10 cellular contexts compared by ENCODE assay signal in genomic region chr6:24403501-24403824, GRCh38. TPM values are rescaled to one million over a fixed set of nuclear protein-coding genes. Genes with fewer than 3 reads are reported as not detected.
DNase-seq lines count a peak whose midpoint lies in the region; ATAC-seq, FAIRE-seq and TF ChIP-seq lines count a peak whose summit lies in the region.
"Had no signal": no experiment of that assay in that cellular context is flagged by ENCODE, and none has a peak within 500 bp of the region (broad histone marks: within the 10 kb centered on the region; RNA-seq: fewer than 3 reads in every experiment).

No MANE protein-coding gene starts in this region.

- H3K4me1 ChIP-seq in keratinocyte (ENCODE audit: control insufficient read depth, extremely low read depth, insufficient read depth, low read length): peaks cover 8% of the 10 kb centered on the region
- H3K4me1 ChIP-seq in testis: peaks cover 4% of the 10 kb centered on the region

- peaks cover 19% of the 10 kb centered on the region for H3K27me3 Mint-ChIP-seq in T-helper 2 cell treated with Interferon-gamma antibody and Interleukin-4, amounts not matched to agents 5 μg/mL and 100 μg/mL, for 36 hours (ENCODE audit: low read depth)
- H3K27me3 Mint-ChIP-seq in activated T-helper 17 cell treated with anti-CD3 and anti-CD28 coated beads, Interleukin-2, amount 50 U/mL, for 72 hours: peaks cover 16% of the 10 kb centered on the region

- H3K36me3 Mint-ChIP-seq in T-helper 2 cell treated with Interferon-gamma antibody and Interleukin-4, amounts not matched to agents 5 μg/mL and 100 μg/mL, for 36 hours (ENCODE audit: low read depth): peaks cover 6% of the 10 kb centered on the region
- H3K36me3 Mint-ChIP-seq in activated T-helper 17 cell treated with anti-CD3 and anti-CD28 coated beads, Interleukin-2, amount 50 U/mL, for 72 hours (ENCODE audit: low read depth): peaks cover 45% of the 10 kb centered on the region

- H4K20me1 ChIP-seq in keratinocyte (ENCODE audit: control insufficient read depth, extremely low read depth, insufficient read depth, low read length): no peaks in the 10 kb centered on the region

- 5 to 6% methylated on average over 12 of the region's 12 CpGs for WGBS in testis, 2 donors

- TF ChIP-seq CTCF in keratinocyte (optimal IDR thresholded peaks at IDR 0.05 in 1 of 3, IDR thresholded peaks at IDR 0.05 in 1 of 3, conservative IDR thresholded peaks at IDR 0.05 in 1 of 3; ENCODE audit: extremely low read depth in 1 of 3, insufficient read depth in 2 of 3, low read length in 3 of 3) (no peak), testis (IDR thresholded peaks at IDR 0.05) (no peak)

- H3K9me3 ChIP-seq in keratinocyte (ENCODE audit: control insufficient read depth, low read depth, low read length): no peaks in the 10 kb centered on the region
- H3K9me3 ChIP-seq in testis: no peaks in the 10 kb centered on the region

- ATAC-seq in activated T-helper 17 cell treated with anti-CD3 and anti-CD28 coated beads, Interleukin-2, amount 50 U/mL, for 72 hours (replicated peaks): no peak
- no peak for ATAC-seq in GM21528 (IDR thresholded peaks at IDR 0.05; ENCODE audit: low FRiP score, unreplicated experiment)

- H3K27ac ChIP-seq in keratinocyte (ENCODE audit: control insufficient read depth, insufficient read depth, low read length) (peak overlapping the region; percentile 69), testis (peak overlapping the region; percentile 40 to 84)

- H2AFZ ChIP-seq in keratinocyte (ENCODE audit: control insufficient read depth, low read length): peak overlapping the region; percentile 93

- H3K4me2 ChIP-seq in keratinocyte (ENCODE audit: control insufficient read depth, extremely low read depth, insufficient read depth, low read depth, low read length): peak overlapping the region; percentile 98

- H3K27me3 ChIP-seq in keratinocyte (ENCODE audit: control insufficient read depth, extremely low read depth, insufficient read depth, low read length) (no peaks in the 10 kb centered on the region), testis (no peaks in the 10 kb centered on the region)

- H3K4me1 Mint-ChIP-seq in T-helper 2 cell treated with Interferon-gamma antibody and Interleukin-4, amounts not matched to agents 5 μg/mL and 100 μg/mL, for 36 hours (ENCODE audit: low read depth): peaks cover 25% of the 10 kb centered on the region
- peaks cover 8% of the 10 kb centered on the region for H3K4me1 Mint-ChIP-seq in activated T-helper 17 cell treated with anti-CD3 and anti-CD28 coated beads, Interleukin-2, amount 50 U/mL, for 72 hours

- no peak for FAIRE-seq in keratinocyte (lab: Jason Lieb, UNC)
- FAIRE-seq: G401.6, TTC549 had no signal

- TF ChIP-seq POLR2A in testis (IDR thresholded peaks at IDR 0.05): no peak

- H3K27ac Mint-ChIP-seq in T-helper 2 cell treated with Interferon-gamma antibody and Interleukin-4, amounts not matched to agents 5 μg/mL and 100 μg/mL, for 36 hours: peak overlapping the region; percentile 70
- peak overlapping the region; percentile 93 for H3K27ac Mint-ChIP-seq in activated T-helper 17 cell treated with anti-CD3 and anti-CD28 coated beads, Interleukin-2, amount 50 U/mL, for 72 hours

- peaks cover 30% of the 10 kb centered on the region for H3K79me2 ChIP-seq in keratinocyte (ENCODE audit: control insufficient read depth, insufficient read depth, low read length)

- H3K9me1 ChIP-seq in keratinocyte (ENCODE audit: control insufficient read depth, extremely low read depth, insufficient read depth, low read length): no peaks in the 10 kb centered on the region

- H3K4me3 Mint-ChIP-seq in T-helper 2 cell treated with Interferon-gamma antibody and Interleukin-4, amounts not matched to agents 5 μg/mL and 100 μg/mL, for 36 hours: peak overlapping the region; percentile 97
- H3K4me3 Mint-ChIP-seq in activated T-helper 17 cell treated with anti-CD3 and anti-CD28 coated beads, Interleukin-2, amount 50 U/mL, for 72 hours: peak overlapping the region; percentile 92

- intact Hi-C loops in testis (cut with DNase I; ENCODE audit: low total_unique reads): no loop called here

- no peaks in the 10 kb centered on the region for H3K9me3 Mint-ChIP-seq in T-helper 2 cell treated with Interferon-gamma antibody and Interleukin-4, amounts not matched to agents 5 μg/mL and 100 μg/mL, for 36 hours
- H3K9me3 Mint-ChIP-seq in activated T-helper 17 cell treated with anti-CD3 and anti-CD28 coated beads, Interleukin-2, amount 50 U/mL, for 72 hours: no peaks in the 10 kb centered on the region

- H3K4me3 ChIP-seq in keratinocyte (ENCODE audit: control insufficient read depth in 2 of 3, extremely low read depth in 1 of 3, insufficient read depth in 2 of 3, low read depth in 1 of 3, low read length in 3 of 3) (peak overlapping the region; percentile 79 to 97 (median 95)), testis (peak overlapping the region; percentile 89 to 98)

- H3K36me3 ChIP-seq in keratinocyte (ENCODE audit: control insufficient read depth in 2 of 2, extremely low read depth in 1 of 2, insufficient read depth in 2 of 2, low read length in 2 of 2): peaks cover 2 to 4% of the 10 kb centered on the region in 2 experiments
- H3K36me3 ChIP-seq in testis (ENCODE audit: low read depth, missing control alignments): no peaks in the 10 kb centered on the region

- no peak for DNase-seq in T-helper 2 cell treated with Interferon-gamma antibody and Interleukin-4, amounts not matched to agents 5 μg/mL and 100 μg/mL, for 36 hours (ENCODE audit: low spot score)
- DNase-seq in T-helper 2 cell (no peak), keratinocyte (ENCODE audit: low read depth, low spot score) (no peak), testis (no peak), NCI-H2196 treated with DMSO at 0.1 percent for 48 hours (lab: John Stamatoyannopoulos, UW; ENCODE audit: unreplicated experiment) (no peak)
- DNase-seq in activated effector memory CD4-positive, alpha-beta T cell treated with anti-CD3 and anti-CD28 coated beads, Interleukin-2, amount 50 U/mL, for 16 hours: no peak

- dilution Hi-C loops in keratinocyte (cut with MboI; ENCODE audit: extremely low pct_ligation_motif_present, low sequenced_read_pairs): no loop called here

- H3K9ac ChIP-seq in keratinocyte (ENCODE audit: control insufficient read depth, extremely low read depth, insufficient read depth, low read length): peak overlapping the region; percentile 85

RNA-seq across cellular contexts. Expression of gene MRS2, which starts 0.7 kb away (rescaled TPM):
- total RNA-seq in activated T-helper 17 cell treated with anti-CD3 and anti-CD28 coated beads, Interleukin-2, amount 50 U/mL, for 72 hours: 10 to 100 TPM; 21.6 to 27.3 TPM
- polyA plus RNA-seq in keratinocyte (19.3 to 26.9 TPM (median 19.8 TPM) in 3 replicates), testis (ENCODE audit: insufficient read depth, low read depth, low replicate concordance) (16.6 TPM)
- polyA plus RNA-seq in keratinocyte (2011; ENCODE audit: low read depth): 45.9 TPM
- 19.0 and 26.8 TPM in 2 replicates for polyA plus RNA-seq in keratinocyte (2011; cell fraction: cytosol; rRNA removed)
- 18.6 and 22.9 TPM in 2 replicates for polyA plus RNA-seq in keratinocyte (2011; cell fraction: nucleus; rRNA removed)
- 18.4 and 20.2 TPM in 2 replicates for polyA plus RNA-seq in keratinocyte (2012; ENCODE audit: low replicate concordance)
- polyA minus RNA-seq in keratinocyte: 4.8 to 27.8 TPM (median 14.4 TPM) in 3 replicates
- 29.9 TPM for polyA minus RNA-seq in keratinocyte (2011; cell fraction: cytosol; rRNA and poly(A)+ RNA removed)
- 9.9 and 16.4 TPM in 2 replicates for polyA minus RNA-seq in keratinocyte (2011; cell fraction: nucleus; rRNA and poly(A)+ RNA removed)
- 10 to 100 TPM; 27.2 to 27.6 TPM for total RNA-seq in testis

RNA-seq across cellular contexts. Expression of gene DCDC2, which starts 45.6 kb away (rescaled TPM):
- under 1 TPM in 1 of 2 donors, not detected in 1; 0.11 TPM for total RNA-seq in activated T-helper 17 cell treated with anti-CD3 and anti-CD28 coated beads, Interleukin-2, amount 50 U/mL, for 72 hours
- 0.03 to 0.10 TPM (median 0.08 TPM) in 3 replicates for polyA plus RNA-seq in keratinocyte
- polyA plus RNA-seq in keratinocyte (2011; ENCODE audit: low read depth): 0.62 TPM
- polyA plus RNA-seq in keratinocyte (2011; cell fraction: cytosol; rRNA removed): 0.04 and 0.05 TPM in 2 replicates
- 0.04 and 0.05 TPM in 2 replicates for polyA plus RNA-seq in keratinocyte (2011; cell fraction: nucleus; rRNA removed)
- 0.05 and 0.23 TPM in 2 replicates for polyA plus RNA-seq in keratinocyte (2012; ENCODE audit: low replicate concordance)
- 0.06 TPM in 1 of 3 replicates, not detected in the others for polyA minus RNA-seq in keratinocyte
- not detected for polyA minus RNA-seq in keratinocyte (2011; cell fraction: cytosol; rRNA and poly(A)+ RNA removed)
- polyA minus RNA-seq in keratinocyte (2011; cell fraction: nucleus; rRNA and poly(A)+ RNA removed): not detected in 2 replicates
- 1 to 10 TPM; 2.4 to 3.0 TPM for total RNA-seq in testis
- 11.1 TPM for polyA plus RNA-seq in testis (ENCODE audit: insufficient read depth, low read depth, low replicate concordance)
